In genomic region chr1:245365621-245366020, GRCh38 we compare ENCODE assay signal across 31 cellular contexts.
"Had no signal": no experiment of that assay in that cellular context is flagged by ENCODE, and none has a peak within 500 bp of the region (broad histone marks: within the 10 kb centered on the region; RNA-seq: fewer than 3 reads in every experiment).

No MANE protein-coding gene starts in this region.

- ATAC-seq: activated CD4-positive, CD25-positive, alpha-beta regulatory T cell treated with anti-CD3 and anti-CD28 coated beads, Interleukin-2, amount 50 U/mL, for 24 hours; activated CD8-positive, alpha-beta memory T cell treated with anti-CD3 and anti-CD28 coated beads, Interleukin-2, amount 10 ng/mL, durations not matched to agents 7 days and 5 days; activated CD8-positive, alpha-beta T cell treated with anti-CD3 and anti-CD28 coated beads for 36 hours; effector memory CD8-positive, alpha-beta T cell; left lobe of liver; natural killer cell; right lobe of liver; stimulated activated effector memory CD8-positive, alpha-beta T cell treated with anti-CD3 and anti-CD28 coated beads, Interleukin-12 subunit alpha, Interleukin-12 subunit beta, amount 100 ng/mL, for 72 hours; stimulated activated naive CD8-positive, alpha-beta T cell treated with anti-CD3 and anti-CD28 coated beads, Interleukin-15, amount 100 ng/mL, for 72 hours had no signal

- H3K36me3 Mint-ChIP-seq: activated CD8-positive, alpha-beta memory T cell treated with anti-CD3 and anti-CD28 coated beads, Interleukin-2, amount 10 ng/mL, durations not matched to agents 7 days and 5 days; activated naive CD4-positive, alpha-beta T cell treated with anti-CD3 and anti-CD28 coated beads, Interleukin-2, amount 50 U/mL, for 24 hours; immature natural killer cell; natural killer cell; stimulated activated effector memory CD8-positive, alpha-beta T cell treated with anti-CD3 and anti-CD28 coated beads, Interleukin-12 subunit alpha, Interleukin-12 subunit beta, amount 100 ng/mL, for 72 hours had no signal

- H3K79me2 ChIP-seq: parathyroid adenoma had no signal

- H3K27me3 Mint-ChIP-seq: activated CD4-positive, alpha-beta T cell treated with anti-CD3 and anti-CD28 coated beads, Interleukin-2, amount 10 ng/mL, durations not matched to agents 24 days and 14 days; activated naive CD4-positive, alpha-beta T cell treated with anti-CD3 and anti-CD28 coated beads, Interleukin-2, amount 50 U/mL, for 24 hours had no signal

- H3K4me1 ChIP-seq: esophagus muscularis mucosa, parathyroid adenoma, right lobe of liver, transverse colon, uterus had no signal

- H2AFZ ChIP-seq: hepatocyte, parathyroid adenoma had no signal

- H3K27ac ChIP-seq: dorsolateral prefrontal cortex, esophagus muscularis mucosa, hepatocyte, parathyroid adenoma, right lobe of liver, skin epidermis, transverse colon, uterus, VCaP had no signal

- H3K4me3 ChIP-seq: dorsolateral prefrontal cortex, esophagus muscularis mucosa, hepatocyte, right lobe of liver, skin epidermis, transverse colon, uterus had no signal

- DNase-seq: activated CD4-positive, alpha-beta T cell treated with anti-CD3 and anti-CD28 coated beads, Interleukin-2, amount 10 ng/mL, durations not matched to agents 24 days and 14 days; activated CD8-positive, alpha-beta memory T cell treated with anti-CD3 and anti-CD28 coated beads, Interleukin-2, amount 10 ng/mL, durations not matched to agents 7 days and 5 days; activated CD8-positive, alpha-beta T cell treated with anti-CD3 and anti-CD28 coated beads for 36 hours; activated gamma-delta T cell treated with Interleukin-2 at 50 U/mL for 16 hours; aorta; dorsolateral prefrontal cortex; effector memory CD8-positive, alpha-beta T cell; glutamatergic neuron; immature natural killer cell; mammary epithelial cell; midbrain; natural killer cell; nucleus accumbens; right lobe of liver; stimulated activated CD4-positive, alpha-beta T cell treated with anti-CD3 and anti-CD28 coated beads, Interleukin-2, amount 100 ng/mL, for 24 hours; stimulated activated naive CD8-positive, alpha-beta T cell treated with anti-CD3 and anti-CD28 coated beads, Interleukin-15, amount 100 ng/mL, for 72 hours; T-helper 2 cell; transverse colon; uterus had no signal

- H3K27ac Mint-ChIP-seq: activated CD4-positive, alpha-beta T cell treated with anti-CD3 and anti-CD28 coated beads, Interleukin-2, amount 10 ng/mL, durations not matched to agents 24 days and 14 days; activated CD8-positive, alpha-beta memory T cell treated with anti-CD3 and anti-CD28 coated beads, Interleukin-2, amount 10 ng/mL, durations not matched to agents 7 days and 5 days; activated CD8-positive, alpha-beta T cell treated with anti-CD3 and anti-CD28 coated beads for 36 hours; activated naive CD4-positive, alpha-beta T cell treated with anti-CD3 and anti-CD28 coated beads, Interleukin-2, amount 50 U/mL, for 24 hours; activated T-helper 1 cell treated with anti-CD3 and anti-CD28 coated beads, Interleukin-12 subunit alpha, Interleukin-12 subunit beta, Interleukin-2, Interleukin-4 antibody, amounts not matched to agents 30 ng/mL and 10 ng/mL and 1 ng/mL, durations not matched to agents 14 hours and 24 hours and 36 hours; effector memory CD8-positive, alpha-beta T cell; stimulated activated effector memory CD8-positive, alpha-beta T cell treated with anti-CD3 and anti-CD28 coated beads, Interleukin-12 subunit alpha, Interleukin-12 subunit beta, amount 100 ng/mL, for 72 hours had no signal

- H3K9me3 Mint-ChIP-seq: activated CD4-positive, alpha-beta T cell treated with anti-CD3 and anti-CD28 coated beads, Interleukin-2, amount 10 ng/mL, durations not matched to agents 24 days and 14 days; activated CD8-positive, alpha-beta T cell treated with anti-CD3 and anti-CD28 coated beads for 36 hours; activated naive CD4-positive, alpha-beta T cell treated with anti-CD3 and anti-CD28 coated beads, Interleukin-2, amount 50 U/mL, for 24 hours; activated T-helper 1 cell treated with anti-CD3 and anti-CD28 coated beads, Interleukin-12 subunit alpha, Interleukin-12 subunit beta, Interleukin-2, Interleukin-4 antibody, amounts not matched to agents 30 ng/mL and 10 ng/mL and 1 ng/mL, durations not matched to agents 14 hours and 24 hours and 36 hours; central memory CD8-positive, alpha-beta T cell; effector memory CD8-positive, alpha-beta T cell; immature natural killer cell; natural killer cell; stimulated activated effector memory CD8-positive, alpha-beta T cell treated with anti-CD3 and anti-CD28 coated beads, Interleukin-12 subunit alpha, Interleukin-12 subunit beta, amount 100 ng/mL, for 72 hours; stimulated activated naive CD8-positive, alpha-beta T cell treated with anti-CD3 and anti-CD28 coated beads, Interleukin-15, amount 100 ng/mL, for 72 hours had no signal

- H3K9me3 ChIP-seq: esophagus muscularis mucosa, right lobe of liver, transverse colon, uterus had no signal

- H3K36me3 ChIP-seq: esophagus muscularis mucosa, right lobe of liver, transverse colon, uterus had no signal

- H3K4me1 Mint-ChIP-seq: activated CD4-positive, alpha-beta T cell treated with anti-CD3 and anti-CD28 coated beads, Interleukin-2, amount 10 ng/mL, durations not matched to agents 24 days and 14 days; activated CD8-positive, alpha-beta memory T cell treated with anti-CD3 and anti-CD28 coated beads, Interleukin-2, amount 10 ng/mL, durations not matched to agents 7 days and 5 days; activated naive CD4-positive, alpha-beta T cell treated with anti-CD3 and anti-CD28 coated beads, Interleukin-2, amount 50 U/mL, for 24 hours; central memory CD8-positive, alpha-beta T cell had no signal

- H3K9ac ChIP-seq: parathyroid adenoma had no signal

- H3K27me3 ChIP-seq: esophagus muscularis mucosa, hepatocyte, right lobe of liver, transverse colon, uterus had no signal

- H3K4me2 ChIP-seq: hepatocyte had no signal

- H3K4me3 Mint-ChIP-seq: activated CD4-positive, alpha-beta T cell treated with anti-CD3 and anti-CD28 coated beads, Interleukin-2, amount 10 ng/mL, durations not matched to agents 24 days and 14 days; activated CD8-positive, alpha-beta memory T cell treated with anti-CD3 and anti-CD28 coated beads, Interleukin-2, amount 10 ng/mL, durations not matched to agents 7 days and 5 days; activated CD8-positive, alpha-beta T cell treated with anti-CD3 and anti-CD28 coated beads for 36 hours; activated naive CD4-positive, alpha-beta T cell treated with anti-CD3 and anti-CD28 coated beads, Interleukin-2, amount 50 U/mL, for 24 hours; activated T-helper 1 cell treated with anti-CD3 and anti-CD28 coated beads, Interleukin-12 subunit alpha, Interleukin-12 subunit beta, Interleukin-2, Interleukin-4 antibody, amounts not matched to agents 30 ng/mL and 10 ng/mL and 1 ng/mL, durations not matched to agents 14 hours and 24 hours and 36 hours; brain; central memory CD8-positive, alpha-beta T cell; effector memory CD8-positive, alpha-beta T cell; immature natural killer cell; natural killer cell; stimulated activated effector memory CD8-positive, alpha-beta T cell treated with anti-CD3 and anti-CD28 coated beads, Interleukin-12 subunit alpha, Interleukin-12 subunit beta, amount 100 ng/mL, for 72 hours; stimulated activated naive CD8-positive, alpha-beta T cell treated with anti-CD3 and anti-CD28 coated beads, Interleukin-15, amount 100 ng/mL, for 72 hours had no signal
